In genomic region chr11:74168838-74169237, GRCh38 we compare ENCODE assay signal across 20 cellular contexts. TPM values are rescaled to one million over a fixed set of nuclear protein-coding genes. Genes with fewer than 3 reads are reported as not detected.
DNase-seq lines count a peak whose midpoint lies in the region; ATAC-seq, FAIRE-seq and TF ChIP-seq lines count a peak whose summit lies in the region.
"Had no signal": no experiment of that assay in that cellular context is flagged by ENCODE, and none has a peak within 500 bp of the region (broad histone marks: within the 10 kb centered on the region; RNA-seq: fewer than 3 reads in every experiment).

No MANE protein-coding gene starts in this region.

- dilution Hi-C loops in endothelial cell of umbilical vein (cut with MboI; ENCODE audit: extremely low pct_ligation_motif_present, low sequenced_read_pairs): no loop called here

- BruUV-seq in endothelial cell of umbilical vein (replicated peaks; lab: Mats Ljungman, UMichigan): no TSS peak

- H2AFZ ChIP-seq in OCI-LY3 (ENCODE audit: low read depth, low read length): no peak overlapping the region
- H2AFZ ChIP-seq in endothelial cell of umbilical vein (ENCODE audit: low read depth, low read length): no peak overlapping the region

- peaks cover 5% of the 10 kb centered on the region for H3K4me1 Mint-ChIP-seq in activated CD4-positive, alpha-beta T cell treated with anti-CD3 and anti-CD28 coated beads, Interleukin-2, amount 10 ng/mL, durations not matched to agents 24 days and 14 days

- H3K27ac ChIP-seq in OCI-LY3 (ENCODE audit: low read length) (no peak overlapping the region), endothelial cell of umbilical vein (ENCODE audit: insufficient read depth, low read depth, low read length) (no peak overlapping the region), left ventricle myocardium inferior (replicated peaks) (no peak overlapping the region)
- H3K27ac ChIP-seq: heart right ventricle, HL-60, thyroid gland had no signal

- H3K4me2 ChIP-seq in OCI-LY3 (ENCODE audit: low read length) (0 out of 2 replicates have a peak overlapping the region, but pooled peaks have one; percentile 95), endothelial cell of umbilical vein (ENCODE audit: insufficient read depth, low read length) (peak overlapping the region; percentile 39), skeletal muscle satellite cell (ENCODE audit: low read length) (peak overlapping the region; percentile 89)

- ATAC-seq in left cardiac atrium: no peak
- ATAC-seq in HG03196 (IDR thresholded peaks at IDR 0.05; ENCODE audit: unreplicated experiment): no peak
- ATAC-seq: activated CD4-positive, alpha-beta T cell treated with anti-CD3 and anti-CD28 coated beads for 36 hours; heart right ventricle had no signal

- H3K4me3 ChIP-seq in OCI-LY3 (ENCODE audit: low read length): no peak overlapping the region
- H3K4me3 ChIP-seq in endothelial cell of umbilical vein (replicated peaks in 1 of 3; ENCODE audit: insufficient read depth in 1 of 3, low read depth in 1 of 3, low read length in 3 of 3): no peak overlapping the region
- H3K4me3 ChIP-seq in skeletal muscle satellite cell (ENCODE audit: low read length): no peak overlapping the region
- H3K4me3 ChIP-seq in left ventricle myocardium inferior: no peak overlapping the region

- TF ChIP-seq CTCF in OCI-LY3 (IDR thresholded peaks at IDR 0.05; ENCODE audit: low read depth, low read length): no peak
- TF ChIP-seq CTCF in endothelial cell of umbilical vein (IDR thresholded peaks at IDR 0.05; ENCODE audit: extremely low read depth in 1 of 2, insufficient read depth in 1 of 2, low read depth in 1 of 2, low read length in 2 of 2): no peak
- TF ChIP-seq CTCF in left ventricle myocardium inferior (IDR thresholded peaks at IDR 0.05; ENCODE audit: borderline replicate concordance): no peak

- H3K9me3 ChIP-seq in OCI-LY3 (ENCODE audit: insufficient read depth, low read length) (no peaks in the 10 kb centered on the region), endothelial cell of umbilical vein (replicated peaks; ENCODE audit: control insufficient read depth, insufficient read depth, low read length) (no peaks in the 10 kb centered on the region), skeletal muscle satellite cell (replicated peaks; ENCODE audit: low read length) (no peaks in the 10 kb centered on the region), left ventricle myocardium inferior (replicated peaks) (no peaks in the 10 kb centered on the region)
- H3K9me3 ChIP-seq: heart right ventricle, thyroid gland had no signal

- H3K9me3 Mint-ChIP-seq in activated CD4-positive, alpha-beta T cell treated with anti-CD3 and anti-CD28 coated beads, Interleukin-2, amount 10 ng/mL, durations not matched to agents 24 days and 14 days: no peaks in the 10 kb centered on the region
- H3K9me3 Mint-ChIP-seq: CD4-positive, alpha-beta memory T cell had no signal

- H3K36me3 ChIP-seq in OCI-LY3 (replicated peaks; ENCODE audit: low read depth, low read length) (peaks cover 36% of the 10 kb centered on the region), endothelial cell of umbilical vein (ENCODE audit: control insufficient read depth in 2 of 2, extremely low read depth in 1 of 2, insufficient read depth in 2 of 2, low read length in 2 of 2) (peaks cover 0 to 9% of the 10 kb centered on the region in 2 experiments), skeletal muscle satellite cell (ENCODE audit: insufficient read depth, low read length) (peaks cover 19% of the 10 kb centered on the region), left ventricle myocardium inferior (peaks cover 46% of the 10 kb centered on the region)

- H4K20me1 ChIP-seq in OCI-LY3 (ENCODE audit: insufficient read depth, low read length) (no peaks in the 10 kb centered on the region), endothelial cell of umbilical vein (replicated peaks; ENCODE audit: control insufficient read depth, extremely low read depth, insufficient read depth, low read length) (no peaks in the 10 kb centered on the region)

- H3K27me3 ChIP-seq in OCI-LY3 (ENCODE audit: low read depth, low read length): no peaks in the 10 kb centered on the region
- no peaks in the 10 kb centered on the region for H3K27me3 ChIP-seq in endothelial cell of umbilical vein (ENCODE audit: control insufficient read depth in 2 of 2, insufficient read depth in 2 of 2, low read length in 2 of 2)
- H3K27me3 ChIP-seq in skeletal muscle satellite cell (ENCODE audit: control insufficient read depth, insufficient read depth, low read length): no peaks in the 10 kb centered on the region
- no peaks in the 10 kb centered on the region for H3K27me3 ChIP-seq in left ventricle myocardium inferior (ENCODE audit: low read depth)
- H3K27me3 ChIP-seq: heart right ventricle, thyroid gland had no signal

- H3K9ac ChIP-seq in OCI-LY3 (ENCODE audit: low read length) (no peak overlapping the region), endothelial cell of umbilical vein (replicated peaks; ENCODE audit: extremely low read depth, insufficient read depth, low read length) (no peak overlapping the region), skeletal muscle satellite cell (ENCODE audit: low read depth, low read length) (no peak overlapping the region)

- POLR2A ChIA-PET in endothelial cell of umbilical vein (lab: Charles Lee): no interaction called here

- CTCF ChIA-PET in endothelial cell of umbilical vein (lab: Charles Lee): no interaction called here

- FAIRE-seq in endothelial cell of umbilical vein (lab: Jason Lieb, UNC): no peak
- FAIRE-seq: kidney, small intestine had no signal

- peaks cover 19% of the 10 kb centered on the region for H3K36me3 Mint-ChIP-seq in activated CD4-positive, alpha-beta T cell treated with anti-CD3 and anti-CD28 coated beads, Interleukin-2, amount 10 ng/mL, durations not matched to agents 24 days and 14 days (ENCODE audit: low read depth)

- H3K79me2 ChIP-seq in OCI-LY3 (ENCODE audit: low read length): peaks cover 45% of the 10 kb centered on the region
- H3K79me2 ChIP-seq in endothelial cell of umbilical vein (ENCODE audit: control insufficient read depth, insufficient read depth, low read length): peaks cover 27% of the 10 kb centered on the region

- TF ChIP-seq POLR2A in endothelial cell of umbilical vein (IDR thresholded peaks at IDR 0.05; ENCODE audit: low read depth, low read length): no peak

- intact Hi-C loops in activated CD4-positive, alpha-beta T cell treated with anti-CD3 and anti-CD28 coated beads, Interleukin-2, amount 10 ng/mL, durations not matched to agents 24 days and 14 days (cut with micrococcal nuclease): no loop called here
- intact Hi-C loops in endothelial cell of umbilical vein (cut with micrococcal nuclease): no loop called here
- intact Hi-C loops in left cardiac atrium (cut with DNase I): no loop called here
- intact Hi-C loops in left ventricle myocardium inferior (cut with micrococcal nuclease): no loop called here

- no peak overlapping the region for H3K27ac Mint-ChIP-seq in activated CD4-positive, alpha-beta T cell treated with anti-CD3 and anti-CD28 coated beads, Interleukin-2, amount 10 ng/mL, durations not matched to agents 24 days and 14 days
- H3K27ac Mint-ChIP-seq: activated CD4-positive, alpha-beta T cell treated with anti-CD3 and anti-CD28 coated beads for 36 hours had no signal

- H3K4me1 ChIP-seq in OCI-LY3 (ENCODE audit: low read length): peaks cover 23% of the 10 kb centered on the region
- H3K4me1 ChIP-seq in endothelial cell of umbilical vein (ENCODE audit: control insufficient read depth, extremely low read depth, insufficient read depth, low read length): peaks cover 17% of the 10 kb centered on the region
- peaks cover 17% of the 10 kb centered on the region for H3K4me1 ChIP-seq in skeletal muscle satellite cell (ENCODE audit: control insufficient read depth, insufficient read depth, low read length)
- peaks cover 47% of the 10 kb centered on the region for H3K4me1 ChIP-seq in left ventricle myocardium inferior

- peak overlapping the region; percentile 11 for H3K4me3 Mint-ChIP-seq in activated CD4-positive, alpha-beta T cell treated with anti-CD3 and anti-CD28 coated beads, Interleukin-2, amount 10 ng/mL, durations not matched to agents 24 days and 14 days
- H3K4me3 Mint-ChIP-seq: activated CD4-positive, alpha-beta T cell treated with anti-CD3 and anti-CD28 coated beads for 36 hours had no signal

- H3K9me1 ChIP-seq in endothelial cell of umbilical vein (replicated peaks; ENCODE audit: control insufficient read depth, extremely low read depth, insufficient read depth, low read length): no peaks in the 10 kb centered on the region

- H3K27me3 Mint-ChIP-seq in activated CD4-positive, alpha-beta T cell treated with anti-CD3 and anti-CD28 coated beads, Interleukin-2, amount 10 ng/mL, durations not matched to agents 24 days and 14 days: no peaks in the 10 kb centered on the region
- H3K27me3 Mint-ChIP-seq: activated CD4-positive, alpha-beta T cell treated with anti-CD3 and anti-CD28 coated beads for 36 hours; CD4-positive, alpha-beta memory T cell had no signal

- no peak for DNase-seq in activated CD4-positive, alpha-beta T cell treated with anti-CD3 and anti-CD28 coated beads, Interleukin-2, amount 10 ng/mL, durations not matched to agents 24 days and 14 days
- no peak for DNase-seq in activated CD4-positive, alpha-beta T cell treated with anti-CD3 and anti-CD28 coated beads, Interleukin-2, amount 50 U/mL, for 4 hours
- no peak for DNase-seq in endothelial cell of umbilical vein (ENCODE audit: low read depth, low spot score)
- DNase-seq in left cardiac atrium: no peak
- no peak for DNase-seq in left ventricle myocardium inferior
- DNase-seq: activated CD4-positive, alpha-beta T cell treated with anti-CD3 and anti-CD28 coated beads for 36 hours; activated T-cell treated with anti-CD3 and anti-CD28 coated beads, Interleukin-2, amount 50 U/mL, for 1 hour; CD4-positive, alpha-beta memory T cell; heart right ventricle; kidney; midbrain; NCI-H1417; NCI-H2227 treated with DMSO at 0.1 percent for 48 hours; Right ventricle myocardium superior; small intestine; thyroid gland had no signal

RNA-seq across cellular contexts. Expression of gene C2CD3, which starts 2.0 kb away (rescaled TPM):
- 35.1 and 37.4 TPM in 2 replicates for total RNA-seq in activated CD4-positive, alpha-beta T cell treated with anti-CD3 and anti-CD28 coated beads, Interleukin-2, amount 10 ng/mL, durations not matched to agents 24 days and 14 days
- total RNA-seq in endothelial cell of umbilical vein: 26.2 and 36.6 TPM in 2 replicates
- polyA plus RNA-seq in endothelial cell of umbilical vein: 12.9 and 13.2 TPM in 2 replicates
- polyA plus RNA-seq in endothelial cell of umbilical vein (2011; cell fraction: cytosol; rRNA removed): 11.1 and 13.1 TPM in 2 replicates
- 25.4 and 36.2 TPM in 2 replicates for polyA plus RNA-seq in endothelial cell of umbilical vein (2011; cell fraction: nucleus; rRNA removed)
- polyA plus RNA-seq in endothelial cell of umbilical vein (2012): 15.1 and 22.4 TPM in 2 replicates
- polyA minus RNA-seq in endothelial cell of umbilical vein: 63.7 and 69.9 TPM in 2 replicates
- polyA minus RNA-seq in endothelial cell of umbilical vein (2011; cell fraction: cytosol; rRNA and poly(A)+ RNA removed): 30.3 TPM
- 51.6 and 77.2 TPM in 2 replicates for polyA minus RNA-seq in endothelial cell of umbilical vein (2011; cell fraction: nucleus; rRNA and poly(A)+ RNA removed)
- total RNA-seq in skeletal muscle satellite cell (2012; rRNA removed): 10.9 and 12.2 TPM in 2 replicates
- 10 to 100 TPM; 12.2 to 17.9 TPM for total RNA-seq in left cardiac atrium
- 13.8 TPM for total RNA-seq in left ventricle myocardium inferior

RNA-seq across cellular contexts. Expression of gene PPME1, which starts 2.3 kb away (rescaled TPM):
- total RNA-seq in activated CD4-positive, alpha-beta T cell treated with anti-CD3 and anti-CD28 coated beads, Interleukin-2, amount 10 ng/mL, durations not matched to agents 24 days and 14 days: 66.3 and 69.6 TPM in 2 replicates
- 35.0 and 37.2 TPM in 2 replicates for total RNA-seq in endothelial cell of umbilical vein
- 49.9 and 56.6 TPM in 2 replicates for polyA plus RNA-seq in endothelial cell of umbilical vein
- polyA plus RNA-seq in endothelial cell of umbilical vein (2011; cell fraction: cytosol; rRNA removed): 45.3 and 46.8 TPM in 2 replicates
- polyA plus RNA-seq in endothelial cell of umbilical vein (2011; cell fraction: nucleus; rRNA removed): 43.2 and 44.5 TPM in 2 replicates
- polyA plus RNA-seq in endothelial cell of umbilical vein (2012): 33.7 and 36.0 TPM in 2 replicates
- 43.4 and 44.7 TPM in 2 replicates for polyA minus RNA-seq in endothelial cell of umbilical vein
- 44.4 TPM for polyA minus RNA-seq in endothelial cell of umbilical vein (2011; cell fraction: cytosol; rRNA and poly(A)+ RNA removed)
- 36.1 and 65.8 TPM in 2 replicates for polyA minus RNA-seq in endothelial cell of umbilical vein (2011; cell fraction: nucleus; rRNA and poly(A)+ RNA removed)
- 23.3 and 58.5 TPM in 2 replicates for total RNA-seq in skeletal muscle satellite cell (2012; rRNA removed)
- total RNA-seq in left cardiac atrium: 10 to 100 TPM; 26.9 to 31.7 TPM
- 29.7 TPM for total RNA-seq in left ventricle myocardium inferior

Comparison
In these comparisons a context has a peak if more than half of its experiments do, and no peak if none do; other contexts are left out.
1. H3K4me2 ChIP-seq: peak in every context shown above with its lines; median percentile 95 in OCI-LY3; 89 in skeletal muscle satellite cell; 39 in endothelial cell of umbilical vein.